29 cellular contexts compared by ENCODE assay signal in the genomic region with DNA sequence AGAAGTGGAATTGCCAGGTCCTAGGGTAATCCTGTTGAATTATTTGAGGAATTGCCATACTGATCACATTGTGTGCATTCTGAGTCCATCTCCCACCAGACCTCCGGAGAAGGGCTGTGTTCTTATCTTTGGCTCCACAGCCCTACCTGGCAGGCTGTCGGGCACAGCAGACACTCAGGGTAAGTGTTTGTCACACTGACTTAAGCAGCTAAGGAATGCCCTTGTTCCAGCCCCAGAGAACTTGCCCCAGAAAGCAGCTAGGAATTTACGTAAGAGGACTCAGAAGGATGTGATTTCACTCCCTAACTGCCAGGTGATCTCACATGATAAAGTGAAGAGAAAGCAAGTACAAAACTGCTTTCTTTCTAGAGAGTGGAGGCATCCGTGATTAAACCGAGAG. TPM values are rescaled to one million over a fixed set of nuclear protein-coding genes. Genes with fewer than 3 reads are reported as not detected.
DNase-seq lines count a peak whose midpoint lies in the region; ATAC-seq and TF ChIP-seq lines count a peak whose summit lies in the region.
"Had no signal": no experiment of that assay in that cellular context is flagged by ENCODE, and none has a peak within 500 bp of the region (broad histone marks: within the 10 kb centered on the region; RNA-seq: fewer than 3 reads in every experiment).

No MANE protein-coding gene starts in this region.

- H3K27ac Mint-ChIP-seq in WTC11: peak overlapping the region; percentile 59
- H3K27ac Mint-ChIP-seq in neural progenitor cell: peak overlapping the region; percentile 18
- H3K27ac Mint-ChIP-seq: B cell; CD14-positive monocyte; CD8-positive, alpha-beta memory T cell had no signal

- H3K4me3 Mint-ChIP-seq in WTC11 (no peak overlapping the region), neural progenitor cell (no peak overlapping the region)
- H3K4me3 Mint-ChIP-seq: B cell; CD14-positive monocyte; CD8-positive, alpha-beta memory T cell had no signal

- H3K9me3 Mint-ChIP-seq in WTC11 (no peaks in the 10 kb centered on the region), neural progenitor cell (no peaks in the 10 kb centered on the region)
- H3K9me3 Mint-ChIP-seq: CD14-positive monocyte had no signal

- H3K36me3 ChIP-seq in neural progenitor cell (no peaks in the 10 kb centered on the region), upper lobe of right lung (no peaks in the 10 kb centered on the region)

- H3K27ac ChIP-seq in neural progenitor cell: no peak overlapping the region
- H3K27ac ChIP-seq in upper lobe of right lung: peak overlapping the region; percentile 39
- H3K27ac ChIP-seq: PC-9, SJCRH30 had no signal

- H3K4me1 ChIP-seq in neural progenitor cell: peaks cover 8% of the 10 kb centered on the region
- H3K4me1 ChIP-seq in upper lobe of right lung: no peaks in the 10 kb centered on the region

- ATAC-seq in WTC11 (no peak), upper lobe of right lung (peak; percentile 91), GM21737 (IDR thresholded peaks at IDR 0.05; ENCODE audit: unreplicated experiment) (no peak), HG03442 (IDR thresholded peaks at IDR 0.05; ENCODE audit: unreplicated experiment) (no peak)
- ATAC-seq: GM12878, HepG2, K562, Right ventricle myocardium inferior, SK-N-SH treated with all-trans-retinoic acid at 6 μM for 48 hours had no signal

- CTCF ChIA-PET in WTC11 (lab: Charles Lee): no interaction called here

- TF ChIP-seq CTCF in WTC11 (IDR thresholded peaks at IDR 0.05): no peak
- TF ChIP-seq CTCF in neural progenitor cell (IDR thresholded peaks at IDR 0.05): no peak
- no peak for TF ChIP-seq CTCF in upper lobe of right lung (IDR thresholded peaks at IDR 0.05)

- POLR2A ChIA-PET in WTC11 (lab: Charles Lee): interaction anchor here (0.9 to 1.1 kb wide), 2 partner anchors 10 to 363 kb away, joined by 3 read pairs; partner anchors contain the start of gene ATF3

- no peak overlapping the region for H2AFZ ChIP-seq in neural progenitor cell (replicated peaks)
- H2AFZ ChIP-seq: PC-9 had no signal

- no peak overlapping the region for H3K9ac ChIP-seq in neural progenitor cell

- H3K9me3 ChIP-seq in neural progenitor cell (ENCODE audit: low read depth) (no peaks in the 10 kb centered on the region), upper lobe of right lung (no peaks in the 10 kb centered on the region)
- H3K9me3 ChIP-seq: SJCRH30 had no signal

- H4K20me1 ChIP-seq in neural progenitor cell (ENCODE audit: low read depth): no peaks in the 10 kb centered on the region

- H3K4me2 ChIP-seq in neural progenitor cell: no peak overlapping the region
- H3K4me2 ChIP-seq: PC-9 had no signal

- H3K36me3 Mint-ChIP-seq in WTC11: peaks cover 96% of the 10 kb centered on the region
- peaks cover 37% of the 10 kb centered on the region for H3K36me3 Mint-ChIP-seq in neural progenitor cell
- H3K36me3 Mint-ChIP-seq: CD14-positive monocyte; CD8-positive, alpha-beta memory T cell had no signal

- no peaks in the 10 kb centered on the region for H3K27me3 ChIP-seq in neural progenitor cell
- H3K27me3 ChIP-seq in upper lobe of right lung: no peaks in the 10 kb centered on the region
- H3K27me3 ChIP-seq: SJCRH30 had no signal

- peaks cover 81% of the 10 kb centered on the region for H3K4me1 Mint-ChIP-seq in WTC11
- H3K4me1 Mint-ChIP-seq in neural progenitor cell: peaks cover 30% of the 10 kb centered on the region
- H3K4me1 Mint-ChIP-seq: B cell; CD14-positive monocyte; CD8-positive, alpha-beta memory T cell had no signal

- H3K27me3 Mint-ChIP-seq in WTC11 (ENCODE audit: low read depth) (no peaks in the 10 kb centered on the region), neural progenitor cell (ENCODE audit: insufficient read depth, low read depth) (peaks cover 5% of the 10 kb centered on the region)

- no peaks in the 10 kb centered on the region for H3F3A ChIP-seq in neural progenitor cell (ENCODE audit: low read depth)

- intact Hi-C loops in upper lobe of right lung (cut with DNase I): no loop called here

- DNase-seq in WTC11 (ENCODE audit: low spot score) (no peak), islet precursor cell (peak; percentile 67), neural progenitor cell (ENCODE audit: low spot score) (no peak), upper lobe of right lung (no peak), putamen (ENCODE audit: low spot score) (no peak)
- DNase-seq: CD8-positive, alpha-beta memory T cell; DMS 273 treated with DMSO at 0.1 percent for 48 hours; DMS79; EL; GDM1; Kasumi-1; NCI-H1092 treated with DMSO at 0.1 percent for 48 hours; NCI-H1436; NCI-H187; NCI-H2081 treated with DMSO at 0.1 percent for 48 hours; NCI-H524; NCI-H748 treated with DMSO at 0.1 percent for 48 hours; NK-92 treated with Interleukin-12 subunit alpha and Interleukin-12 subunit beta, amount 100 ng/mL, for 24 hours; PC-9; SJCRH30 had no signal

- no peaks in the 10 kb centered on the region for H3K79me2 ChIP-seq in neural progenitor cell (ENCODE audit: low read depth)

- no peak overlapping the region for H3K4me3 ChIP-seq in neural progenitor cell
- no peak overlapping the region for H3K4me3 ChIP-seq in upper lobe of right lung
- H3K4me3 ChIP-seq: GM12878, K562, PC-9, SJCRH30 had no signal

TF ChIP-seq in WTC11, 78 proteins besides CTCF, POLR2A, EP300 and RAD21:
- TF ChIP-seq, protein P1, sequence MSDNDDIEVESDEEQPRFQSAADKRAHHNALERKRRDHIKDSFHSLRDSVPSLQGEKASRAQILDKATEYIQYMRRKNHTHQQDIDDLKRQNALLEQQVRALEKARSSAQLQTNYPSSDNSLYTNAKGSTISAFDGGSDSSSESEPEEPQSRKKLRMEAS (CRISPR knock-in tag; IDR thresholded peaks at IDR 0.05): no peak
- TF ChIP-seq JAZF1 (CRISPR knock-in tag; IDR thresholded peaks at IDR 0.05): no peak
- no peak for TF ChIP-seq FOXJ3 (CRISPR knock-in tag; IDR thresholded peaks at IDR 0.05; ENCODE audit: borderline replicate concordance)
- TF ChIP-seq ZNF671 (CRISPR knock-in tag; IDR thresholded peaks at IDR 0.05): no peak
- no peak for TF ChIP-seq ZNF121 (CRISPR knock-in tag; IDR thresholded peaks at IDR 0.05)
TF ChIP-seq in WTC11: peak in this region for 0.

RNA-seq across cellular contexts. Expression of gene VASH2, which starts 21.0 kb away (rescaled TPM):
- 251 to 303 TPM (median 254 TPM) in 3 replicates for total RNA-seq in WTC11 (2021)
- 5.2 and 10.7 TPM in 2 replicates for total RNA-seq in neural progenitor cell (ENCODE audit: low replicate concordance)
- total RNA-seq in upper lobe of right lung: 1.9 TPM
- total RNA-seq: B cell, PC-9 had no signal

RNA-seq across cellular contexts. Expression of gene ANGEL2, which starts 44.4 kb away (rescaled TPM):
- total RNA-seq in WTC11 (2021): 38.6 to 41.7 TPM (median 40.2 TPM) in 3 replicates
- total RNA-seq in neural progenitor cell (ENCODE audit: low replicate concordance): 70.6 and 101 TPM in 2 replicates
- 32.9 TPM for total RNA-seq in upper lobe of right lung

Comparison
In these comparisons a context has a peak if more than half of its experiments do, and no peak if none do; other contexts are left out.
1. RNA of gene VASH2, which starts 21.0 kb away (total RNA-seq): 251 to 303 TPM in WTC11; 5.2 to 10.7 TPM in neural progenitor cell and 1.9 TPM in upper lobe of right lung (single experiment); every median in the first group is over 10 times any median in the second.